In the genomic region with DNA sequence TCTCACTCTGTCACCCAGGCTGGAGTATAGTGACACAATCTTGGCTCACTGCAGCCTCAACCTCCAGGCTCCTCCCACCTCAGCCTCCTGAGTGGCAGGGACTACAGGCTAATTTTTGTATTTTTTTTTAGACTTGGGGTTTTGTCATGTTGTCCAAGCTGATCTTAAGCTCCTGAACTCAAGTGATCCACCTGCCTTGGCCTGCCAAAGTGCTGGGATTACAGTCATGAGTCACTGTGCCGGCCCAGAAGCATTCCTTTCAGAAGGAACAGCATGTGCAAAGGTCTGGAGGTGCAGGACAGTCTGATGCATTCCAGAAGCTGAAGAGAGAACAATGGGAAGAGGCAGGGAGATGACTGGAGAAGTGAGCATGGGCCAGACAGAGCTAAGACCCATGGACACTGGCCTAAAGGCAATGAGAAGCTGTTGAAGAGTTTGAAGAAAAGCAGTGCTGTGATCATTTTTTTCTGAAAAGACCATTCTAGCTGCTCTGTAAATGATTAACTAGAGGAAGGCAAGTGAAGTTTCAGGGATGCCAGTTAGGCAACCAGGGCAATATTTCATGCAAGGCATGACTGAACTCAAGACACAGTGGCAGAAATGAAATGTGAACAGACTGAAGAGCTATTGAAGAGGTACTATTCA, we compare ENCODE assay signal across 14 cellular contexts. TPM values are rescaled to one million over a fixed set of nuclear protein-coding genes. Genes with fewer than 3 reads are reported as not detected.
A peak's percentile ranks its signal among the peaks of the same experiment; 100 is the strongest.
DNase-seq lines count a peak whose midpoint lies in the region; ATAC-seq, FAIRE-seq and TF ChIP-seq lines count a peak whose summit lies in the region.
"Had no signal": no experiment of that assay in that cellular context is flagged by ENCODE, and none has a peak within 500 bp of the region (broad histone marks: within the 10 kb centered on the region; RNA-seq: fewer than 3 reads in every experiment).

No MANE protein-coding gene starts in this region.

- no peak overlapping the region for H2AFZ ChIP-seq in K562 (ENCODE audit: low read depth, low read length)

- H3K36me3 ChIP-seq in K562 (ENCODE audit: control insufficient read depth, insufficient read depth, low read length) (peaks cover 3% of the 10 kb centered on the region; the same call in 1 of the 3 replicates), lung (ENCODE audit: control insufficient read depth in 2 of 2, insufficient read depth in 2 of 2, low read length in 2 of 2) (peaks cover 0 to 3% of the 10 kb centered on the region in 2 donors)
- H3K36me3 ChIP-seq: uterus had no signal

- no peak overlapping the region for H3K4me3 Mint-ChIP-seq in Calu3 (ENCODE audit: low read depth, unreplicated experiment)
- H3K4me3 Mint-ChIP-seq: activated T-helper 17 cell treated with anti-CD3 and anti-CD28 coated beads, Interleukin-2, amount 50 U/mL, for 72 hours; natural killer cell treated with Interleukin-12 subunit alpha and Interleukin-12 subunit beta and Interleukin-15 and Interleukin-18, amount 100 ng/mL, for 72 hours had no signal

- no peaks in the 10 kb centered on the region for H3K9me1 ChIP-seq in K562 (ENCODE audit: control insufficient read depth, insufficient read depth, low read length)

- H3K9me3 Mint-ChIP-seq in Calu3 (ENCODE audit: low read depth, unreplicated experiment): peaks cover 10% of the 10 kb centered on the region
- H3K9me3 Mint-ChIP-seq: activated T-helper 17 cell treated with anti-CD3 and anti-CD28 coated beads, Interleukin-2, amount 50 U/mL, for 72 hours; natural killer cell treated with Interleukin-12 subunit alpha and Interleukin-12 subunit beta and Interleukin-15 and Interleukin-18, amount 100 ng/mL, for 72 hours had no signal

- no peak for TF ChIP-seq RAD21 in K562 (CRISPR knock-in tag; conservative IDR thresholded peaks at IDR 0.05 in 1 of 2, IDR thresholded peaks at IDR 0.05 in 1 of 2)

- TF ChIP-seq POLR2A in K562 (conservative IDR thresholded peaks at IDR 0.05): no peak

- DNase-seq in Calu3 (peak; percentile 24), K562 (ENCODE audit: extremely low read depth in 1 of 4, low spot score in 3 of 4) (no peak), lung (ENCODE audit: low spot score) (peak; percentile 42), NCI-H2171 (lab: John Stamatoyannopoulos, UW) (no peak), cortex of kidney (lab: John Stamatoyannopoulos, UW) (no peak)
- DNase-seq in activated CD4-positive, alpha-beta T cell treated with anti-CD3 and anti-CD28 coated beads for 48 hours: no peak
- DNase-seq: esophagus squamous epithelium, NCI-H2029, uterus had no signal

- ATAC-seq in HG02759 (IDR thresholded peaks at IDR 0.05; ENCODE audit: unreplicated experiment) (peak; percentile 66), K562 (peak; percentile 35; the same call in 2 of the 3 replicates), lung (ENCODE audit: insufficient read depth, low FRiP score) (peak; percentile 59), HG02642 (IDR thresholded peaks at IDR 0.05; ENCODE audit: poor library complexity, unreplicated experiment) (no peak)
- ATAC-seq: activated T-helper 17 cell treated with anti-CD3 and anti-CD28 coated beads, Interleukin-2, amount 50 U/mL, for 72 hours; natural killer cell treated with Interleukin-12 subunit alpha and Interleukin-12 subunit beta and Interleukin-15 and Interleukin-18, amount 100 ng/mL, for 72 hours had no signal

- H3K27ac Mint-ChIP-seq in Calu3 (ENCODE audit: unreplicated experiment): peak overlapping the region; percentile 49
- H3K27ac Mint-ChIP-seq: activated T-helper 17 cell treated with anti-CD3 and anti-CD28 coated beads, Interleukin-2, amount 50 U/mL, for 72 hours; natural killer cell treated with Interleukin-12 subunit alpha and Interleukin-12 subunit beta and Interleukin-15 and Interleukin-18, amount 100 ng/mL, for 72 hours had no signal

- no peak overlapping the region for H3K27ac ChIP-seq in K562 (ENCODE audit: extremely low read depth, low read depth, low read length)
- peak overlapping the region; percentile 40 to 60 for H3K27ac ChIP-seq in lung (ENCODE audit: low read depth in 1 of 2, low read length in 1 of 2)
- H3K27ac ChIP-seq: esophagus squamous epithelium, skin epidermis, uterus had no signal

- H3K79me2 ChIP-seq in K562 (ENCODE audit: control insufficient read depth, insufficient read depth, low read length): no peaks in the 10 kb centered on the region

- FAIRE-seq in K562 (lab: Jason Lieb, UNC): no peak

- CTCF ChIA-PET in Calu3 (lab: Charles Lee): interaction anchor here (0.6 to 1.9 kb wide), 2 partner anchors 97 to 1403 kb away, joined by 5 to 6 read pairs; no protein-coding TSS in a partner anchor
- CTCF ChIA-PET in K562 (lab: Yijun Ruan, JAX; ENCODE audit: low intra/inter-chr PET ratio): no interaction called here

- intact Hi-C loops in Calu3 (cut with micrococcal nuclease; ENCODE audit: unreplicated experiment) (loop anchor here (10.0 kb wide), 1 partner anchor 93 kb away; no protein-coding TSS in a partner anchor), K562 (cut with micrococcal nuclease) (no loop called here)

- H3K9ac ChIP-seq in K562 (ENCODE audit: insufficient read depth in 1 of 2, low read depth in 2 of 2, low read length in 2 of 2): no peak overlapping the region

- H3K27me3 Mint-ChIP-seq in Calu3 (ENCODE audit: unreplicated experiment): no peaks in the 10 kb centered on the region
- H3K27me3 Mint-ChIP-seq: activated T-helper 17 cell treated with anti-CD3 and anti-CD28 coated beads, Interleukin-2, amount 50 U/mL, for 72 hours; natural killer cell treated with Interleukin-12 subunit alpha and Interleukin-12 subunit beta and Interleukin-15 and Interleukin-18, amount 100 ng/mL, for 72 hours had no signal

- H4K20me1 ChIP-seq in K562 (replicated peaks; ENCODE audit: control insufficient read depth, insufficient read depth, low read length): no peaks in the 10 kb centered on the region

- H3K4me1 ChIP-seq in K562 (replicated peaks in 1 of 2; ENCODE audit: control insufficient read depth in 2 of 2, insufficient read depth in 2 of 2, low read length in 2 of 2) (no peaks in the 10 kb centered on the region), lung (ENCODE audit: control insufficient read depth in 2 of 2, insufficient read depth in 2 of 2, low read length in 2 of 2) (peaks cover 0 to 2% of the 10 kb centered on the region in 2 donors)
- H3K4me1 ChIP-seq: esophagus squamous epithelium, uterus had no signal

- no peak overlapping the region for H3K4me2 ChIP-seq in K562 (ENCODE audit: insufficient read depth, low read length)

- no peaks in the 10 kb centered on the region for H3K36me3 Mint-ChIP-seq in Calu3 (ENCODE audit: insufficient read depth, unreplicated experiment)

- 25% methylated on average over 1 of the region's 1 CpG for WGBS in K562 (ENCODE audit: insufficient coverage, low coverage, missing lambda C conversion rate)
- 72 to 90% methylated on average over 1 of the region's 1 CpG for WGBS in lung, 2 donors

- H3K4me3 ChIP-seq in K562 (no peak overlapping the region), lung (no peak overlapping the region)
- H3K4me3 ChIP-seq: esophagus squamous epithelium, skin epidermis, uterus had no signal

- TF ChIP-seq EP300 in K562 (IDR thresholded peaks at IDR 0.05; ENCODE audit: low read length): no peak

- H3K9me3 ChIP-seq in K562 (replicated peaks; ENCODE audit: control insufficient read depth, insufficient read depth, low read depth, low read length): no peaks in the 10 kb centered on the region
- H3K9me3 ChIP-seq in lung (ENCODE audit: control insufficient read depth in 2 of 2, insufficient read depth in 1 of 2, low read length in 1 of 2): no peaks in the 10 kb centered on the region
- H3K9me3 ChIP-seq: esophagus squamous epithelium, uterus had no signal

- in situ Hi-C loops in K562 (cut with MboI): no loop called here

- TF ChIP-seq CTCF in Calu3 (IDR thresholded peaks at IDR 0.05; ENCODE audit: unreplicated experiment) (no peak), K562 (IDR thresholded peaks at IDR 0.05 in 2 of 3, conservative IDR thresholded peaks at IDR 0.05 in 1 of 3; ENCODE audit: insufficient read depth in 2 of 3, low read depth in 1 of 3, low read length in 3 of 3) (no peak), lung (IDR thresholded peaks at IDR 0.05; ENCODE audit: control extremely low read depth, extremely low read depth) (no peak)

- POLR2A ChIA-PET in K562 (lab: Yijun Ruan, JAX): no interaction called here

- peaks cover 21% of the 10 kb centered on the region for H3K4me1 Mint-ChIP-seq in Calu3 (ENCODE audit: low read depth, unreplicated experiment)
- H3K4me1 Mint-ChIP-seq: activated T-helper 17 cell treated with anti-CD3 and anti-CD28 coated beads, Interleukin-2, amount 50 U/mL, for 72 hours had no signal

- H3K27me3 ChIP-seq in K562 (ENCODE audit: control insufficient read depth in 2 of 2, insufficient read depth in 2 of 2, low read length in 2 of 2): no peaks in the 10 kb centered on the region
- no peaks in the 10 kb centered on the region for H3K27me3 ChIP-seq in lung (ENCODE audit: control insufficient read depth, insufficient read depth)
- H3K27me3 ChIP-seq: esophagus squamous epithelium, uterus had no signal

- no TSS peak for BruUV-seq in Calu3 (replicated peaks; lab: Mats Ljungman, UMichigan)
- BruUV-seq in K562 (replicated peaks; lab: Mats Ljungman, UMichigan): no TSS peak

RNA-seq across cellular contexts. Expression of gene MANBA, which starts 43.2 kb away (rescaled TPM):
- total RNA-seq in Calu3 (2022) (11.7 and 13.6 TPM in 2 replicates), K562 (2014; rRNA removed) (8.2 and 10.9 TPM in 2 replicates), K562 (2014; rRNA removed; fragmentation: Illumina TruSeq; extraction: Trizol) (9.0 and 9.4 TPM in 2 replicates), K562 (2015; rRNA removed; fragmentation: Illumina TruSeq; extraction: Trizol) (12.9 and 13.3 TPM in 2 replicates), K562 (2021) (7.7 TPM in 2 replicates), lung (100 to 1,000 TPM in 1 of 2 donors, 10 to 100 TPM in 1; 39.5 to 100 TPM)
- 13.7 and 32.2 TPM in 2 replicates for total RNA-seq in K562 (2011; cell fraction: chromatin; rRNA removed; ENCODE audit: low replicate concordance)
- 9.7 TPM in 2 replicates for total RNA-seq in K562 (2011; cell fraction: nucleolus; rRNA removed)
- 15.8 and 21.3 TPM in 2 replicates for total RNA-seq in K562 (2011; cell fraction: nucleoplasm; rRNA removed)
- polyA plus RNA-seq in K562 (2011; rRNA removed) (2.8 and 5.3 TPM in 2 replicates), K562 (2014; fragmentation: Illumina TruSeq; extraction: Trizol) (6.6 and 7.8 TPM in 2 replicates), K562 (2014; fragmentation: Nextera tagmentation; extraction: Ambion mirVana) (1 to 10 TPM; 1.8 to 3.7 TPM), K562 (2014; rRNA removed) (4.7 and 6.1 TPM in 2 replicates), lung (10 to 100 TPM; 19.9 to 24.8 TPM)
- 4.7 and 6.0 TPM in 2 replicates for polyA plus RNA-seq in K562 (2011; cell fraction: cytosol; rRNA removed)
- 9.1 and 15.4 TPM in 2 replicates for polyA plus RNA-seq in K562 (2011; cell fraction: nucleus; rRNA removed)
- polyA plus RNA-seq in K562 (2012): 9.1 and 18.3 TPM in 2 replicates
- polyA minus RNA-seq in K562 (2011; rRNA and poly(A)+ RNA removed): 6.0 and 11.7 TPM in 2 replicates
- 5.5 and 7.5 TPM in 2 replicates for polyA minus RNA-seq in K562 (2011; cell fraction: cytosol; rRNA and poly(A)+ RNA removed)
- 14.5 and 20.7 TPM in 2 replicates for polyA minus RNA-seq in K562 (2011; cell fraction: nucleus; rRNA and poly(A)+ RNA removed)

Comparison
In these comparisons a context has a peak if more than half of its experiments do, and no peak if none do; other contexts are left out.
1. DNase-seq: peak in Calu3 (single experiment) and lung (single experiment); none in K562 (0 of 4), NCI-H2171 (single experiment), activated CD4-positive, alpha-beta T cell treated with anti-CD3 and anti-CD28 coated beads for 48 hours (single experiment) and cortex of kidney (single experiment).